In genomic region chr12:93618891-93619410, GRCh38 we compare ENCODE assay signal across 19 cellular contexts. TPM values are rescaled to one million over a fixed set of nuclear protein-coding genes. Genes with fewer than 3 reads are reported as not detected.
DNase-seq lines count a peak whose midpoint lies in the region; ATAC-seq, FAIRE-seq and TF ChIP-seq lines count a peak whose summit lies in the region.
"Had no signal": no experiment of that assay in that cellular context is flagged by ENCODE, and none has a peak within 500 bp of the region (broad histone marks: within the 10 kb centered on the region; RNA-seq: fewer than 3 reads in every experiment).

No MANE protein-coding gene starts in this region.

- H2BK15ac ChIP-seq in IMR-90 (ENCODE audit: low read depth, low read length) (0 out of 3 replicates have a peak overlapping the region, but pooled peaks have one; percentile 29), H1 (ENCODE audit: low read length) (0 out of 2 replicates have a peak overlapping the region, but pooled peaks have one; percentile 76), mesenchymal stem cell (ENCODE audit: low read depth, poor library complexity, severe bottlenecking) (no peak overlapping the region)

- DNase-seq in IMR-90 (no peak), H1 (ENCODE audit: low read depth in 1 of 2, low spot score in 2 of 2) (no peak), mesenchymal stem cell (no peak), midbrain (lab: John Stamatoyannopoulos, UW) (no peak), GM10266 (ENCODE audit: extremely low spot score) (no peak), nucleus accumbens (lab: John Stamatoyannopoulos, UW) (no peak)
- no peak for DNase-seq in stimulated activated naive B cell treated with anti-CD40 and anti-IgM and Interleukin-4, amounts not matched to agents 10 μg/mL and 1 μg/mL and 100 μg/mL, for 72 hours
- DNase-seq: C1 segment of cervical spinal cord; Caco-2; CD4-positive, alpha-beta memory T cell; DMS153; DND-41; GM23248; HFFc6 had no signal

- no peak overlapping the region for H3K56ac ChIP-seq in IMR-90 (ENCODE audit: extremely low read depth, insufficient read depth, low read length)
- no peak overlapping the region for H3K56ac ChIP-seq in H1 (replicated peaks; ENCODE audit: insufficient read length, low read depth, low read length)

- no peak overlapping the region for H3K4me2 ChIP-seq in IMR-90 (ENCODE audit: low read depth, low read length)
- no peak overlapping the region for H3K4me2 ChIP-seq in H1 (ENCODE audit: insufficient read depth in 1 of 2, low read depth in 2 of 2, low read length in 2 of 2)
- H3K4me2 ChIP-seq in mesenchymal stem cell (ENCODE audit: low read length, poor library complexity, severe bottlenecking), result no peak overlapping the region

- H3K4me3 Mint-ChIP-seq in stimulated activated naive B cell treated with anti-CD40 and anti-IgM and Interleukin-4, amounts not matched to agents 10 μg/mL and 1 μg/mL and 100 μg/mL, for 72 hours, result no peak overlapping the region
- H3K4me3 Mint-ChIP-seq: CD4-positive, alpha-beta memory T cell; HFFc6 had no signal

- H3K9me3 Mint-ChIP-seq in stimulated activated naive B cell treated with anti-CD40 and anti-IgM and Interleukin-4, amounts not matched to agents 10 μg/mL and 1 μg/mL and 100 μg/mL, for 72 hours, result peaks cover 4 to 10% of the 10 kb centered on the region in 2 donors
- H3K9me3 Mint-ChIP-seq: HFFc6 had no signal

- H3K4me1 Mint-ChIP-seq in stimulated activated naive B cell treated with anti-CD40 and anti-IgM and Interleukin-4, amounts not matched to agents 10 μg/mL and 1 μg/mL and 100 μg/mL, for 72 hours, result peaks cover 8 to 9% of the 10 kb centered on the region in 2 donors

- H3K27ac Mint-ChIP-seq in stimulated activated naive B cell treated with anti-CD40 and anti-IgM and Interleukin-4, amounts not matched to agents 10 μg/mL and 1 μg/mL and 100 μg/mL, for 72 hours, result peak overlapping the region; percentile 26
- H3K27ac Mint-ChIP-seq: CD4-positive, alpha-beta memory T cell; HFFc6 had no signal

- peaks cover 0 to 6% of the 10 kb centered on the region in 2 donors for H3K27me3 Mint-ChIP-seq in stimulated activated naive B cell treated with anti-CD40 and anti-IgM and Interleukin-4, amounts not matched to agents 10 μg/mL and 1 μg/mL and 100 μg/mL, for 72 hours
- H3K27me3 Mint-ChIP-seq: CD4-positive, alpha-beta memory T cell had no signal

- peaks cover 10% of the 10 kb centered on the region for H3K4me1 ChIP-seq in IMR-90 (ENCODE audit: control insufficient read depth, insufficient read depth, low read length)
- peaks cover 3 to 14% (median 8%) of the 10 kb centered on the region in 4 experiments; a peak in 6 of 7 replicates for H3K4me1 ChIP-seq in H1 (replicated peaks in 1 of 4; ENCODE audit: control insufficient read depth in 3 of 4, insufficient read depth in 4 of 4, low read length in 3 of 4)
- H3K4me1 ChIP-seq in mesenchymal stem cell (ENCODE audit: control insufficient read depth, insufficient read depth, low read depth, low read length), result peaks cover 2% of the 10 kb centered on the region
- H3K4me1 ChIP-seq: HAP-1 had no signal

- no peaks in the 10 kb centered on the region for H3K36me3 ChIP-seq in IMR-90 (ENCODE audit: control insufficient read depth, insufficient read depth, low read length)
- H3K36me3 ChIP-seq in H1 (ENCODE audit: control insufficient read depth in 2 of 4, insufficient read depth in 4 of 4, low read length in 3 of 4), result no peaks in the 10 kb centered on the region
- no peaks in the 10 kb centered on the region for H3K36me3 ChIP-seq in mesenchymal stem cell (ENCODE audit: control insufficient read depth in 1 of 2, insufficient read depth in 2 of 2, low read depth in 1 of 2, low read length in 2 of 2)
- H3K36me3 ChIP-seq: HAP-1 had no signal

- H3K27me3 ChIP-seq in IMR-90 (ENCODE audit: control insufficient read depth, insufficient read depth, low read length) (no peaks in the 10 kb centered on the region), H1 (replicated peaks in 1 of 4; ENCODE audit: control insufficient read depth in 3 of 4, extremely low read depth in 1 of 4, insufficient read depth in 3 of 4, low read length in 3 of 4) (no peaks in the 10 kb centered on the region), mesenchymal stem cell (ENCODE audit: control insufficient read depth in 1 of 2, insufficient read depth in 1 of 2, low read length in 2 of 2) (no peaks in the 10 kb centered on the region)

- H3K9ac ChIP-seq in IMR-90 (ENCODE audit: low read depth, low read length), result no peak overlapping the region
- no peak overlapping the region for H3K9ac ChIP-seq in H1 (replicated peaks in 1 of 4; ENCODE audit: extremely low read depth in 1 of 4, low read depth in 3 of 4, low read length in 3 of 4)
- no peak overlapping the region for H3K9ac ChIP-seq in mesenchymal stem cell (ENCODE audit: low read length)
- H3K9ac ChIP-seq: GM23248 had no signal

- FAIRE-seq in H1 (lab: Jason Lieb, UNC), result no peak
- FAIRE-seq: G401.6, GM12878, GM19239 had no signal

- TF ChIP-seq CTCF in IMR-90 (conservative IDR thresholded peaks at IDR 0.05; ENCODE audit: low read depth, low read length) (no peak), H1 (IDR thresholded peaks at IDR 0.05; ENCODE audit: control extremely low read depth in 1 of 3, insufficient read depth in 1 of 3, low read depth in 1 of 3, low read length in 3 of 3) (no peak), GM10266 (IDR thresholded peaks at IDR 0.05; ENCODE audit: control insufficient read depth, insufficient read depth, low read depth, missing control alignments) (no peak)

- TF ChIP-seq POLR2A in IMR-90 (IDR thresholded peaks at IDR 0.05; ENCODE audit: low read depth, low read length) (no peak), H1 (IDR thresholded peaks at IDR 0.05; ENCODE audit: control extremely low read depth in 1 of 2, low read depth in 2 of 2, low read length in 2 of 2) (no peak)

- no peak for TF ChIP-seq EP300 in H1 (IDR thresholded peaks at IDR 0.05; ENCODE audit: borderline replicate concordance in 1 of 2, low read depth in 2 of 2, low read length in 2 of 2)

- peak overlapping the region; percentile 7 for H2AK9ac ChIP-seq in IMR-90 (replicated peaks; ENCODE audit: low read depth, low read length, poor library complexity)

- H3K79me2 ChIP-seq in H1 (ENCODE audit: control insufficient read depth in 1 of 2, insufficient read depth in 2 of 2, low read length in 2 of 2), result no peaks in the 10 kb centered on the region

- no peak overlapping the region for H4K5ac ChIP-seq in IMR-90 (ENCODE audit: low read depth, low read length)
- no peak overlapping the region for H4K5ac ChIP-seq in H1 (ENCODE audit: insufficient read length, low read depth, low read length)

- H3K9me1 ChIP-seq in IMR-90 (ENCODE audit: insufficient read depth, low read length), result peaks cover 16% of the 10 kb centered on the region

- H4K20me1 ChIP-seq in IMR-90 (ENCODE audit: insufficient read depth, low read length) (no peaks in the 10 kb centered on the region), H1 (replicated peaks in 1 of 2; ENCODE audit: control insufficient read depth in 1 of 2, insufficient read depth in 2 of 2, low read length in 2 of 2) (no peaks in the 10 kb centered on the region)

- peak overlapping the region; percentile 56; the same call in 1 of the 2 replicates for H2AK5ac ChIP-seq in IMR-90 (ENCODE audit: low read depth, low read length)
- no peak overlapping the region for H2AK5ac ChIP-seq in H1 (ENCODE audit: low read depth, low read length)
- H2AK5ac ChIP-seq in mesenchymal stem cell (ENCODE audit: low read length, severe bottlenecking), result no peak overlapping the region

- H3K14ac ChIP-seq in IMR-90 (replicated peaks; ENCODE audit: low read depth, low read length) (no peak overlapping the region), H1 (ENCODE audit: insufficient read length) (no peak overlapping the region), mesenchymal stem cell (ENCODE audit: low read length in 2 of 2) (no peak overlapping the region)

- CTCF ChIA-PET in IMR-90 (lab: Yijun Ruan, JAX) (interaction anchor here (0.6 to 1.0 kb wide), 2 partner anchors 123 to 622 kb away, joined by 3 read pairs; no protein-coding TSS in a partner anchor), H1 (lab: Charles Lee; ENCODE audit: partially characterized antibody) (interaction anchor here (0.8 to 1.8 kb wide), 5 partner anchors 23 to 483 kb away, joined by 3 to 4 read pairs (median 3); no protein-coding TSS in a partner anchor)

- in situ Hi-C loops in IMR-90 (cut with MboI; ENCODE audit: low sequenced_read_pairs), result no loop called here

- ATAC-seq in IMR-90 (ENCODE audit: low read depth), result no peak
- ATAC-seq in stimulated activated naive B cell treated with anti-CD40 and anti-IgM and Interleukin-4, amounts not matched to agents 10 μg/mL and 1 μg/mL and 100 μg/mL, for 72 hours (replicated peaks), result no peak
- no peak for ATAC-seq in HG03521 (IDR thresholded peaks at IDR 0.05; ENCODE audit: unreplicated experiment)
- ATAC-seq: GM12878 had no signal

- no peak overlapping the region; the same call in 1 of the 2 replicates for H2BK20ac ChIP-seq in IMR-90 (ENCODE audit: low read depth, low read length)
- H2BK20ac ChIP-seq in H1 (ENCODE audit: low read length), result 0 out of 2 replicates have a peak overlapping the region, but pooled peaks have one; percentile 40

- no peak overlapping the region for H2AFZ ChIP-seq in IMR-90 (replicated peaks; ENCODE audit: low read length, poor library complexity)
- H2AFZ ChIP-seq in H1 (ENCODE audit: low read length), result no peak overlapping the region
- no peak overlapping the region for H2AFZ ChIP-seq in mesenchymal stem cell (ENCODE audit: low read depth, low read length)
- H2AFZ ChIP-seq: GM23248 had no signal

- dilution Hi-C loops in IMR-90 (cut with HindIII; ENCODE audit: low sequenced_read_pairs, unreplicated experiment), result no loop called here

- H2BK120ac ChIP-seq in IMR-90 (ENCODE audit: low read depth, low read length) (no peak overlapping the region; the same call in 1 of the 2 replicates), H1 (replicated peaks; ENCODE audit: low read depth, low read length) (no peak overlapping the region), mesenchymal stem cell (ENCODE audit: low read depth, low read length) (no peak overlapping the region)

- H2BK12ac ChIP-seq in H1 (ENCODE audit: low read depth, low read length), result no peak overlapping the region
- no peak overlapping the region for H2BK12ac ChIP-seq in mesenchymal stem cell (ENCODE audit: low read length in 2 of 2)

- TF ChIP-seq RAD21 in IMR-90 (IDR thresholded peaks at IDR 0.05; ENCODE audit: low read length) (no peak), H1 (IDR thresholded peaks at IDR 0.05 in 1 of 2, conservative IDR thresholded peaks at IDR 0.05 in 1 of 2; ENCODE audit: low read depth in 2 of 2, low read length in 2 of 2) (no peak)

- POLR2A ChIA-PET in IMR-90 (lab: Charles Lee; ENCODE audit: unreplicated experiment) (no interaction called here), H1 (lab: Charles Lee; ENCODE audit: partially characterized antibody) (no interaction called here)

- H3K79me1 ChIP-seq in IMR-90 (ENCODE audit: low read depth in 1 of 2, low read length in 2 of 2) (peaks cover 0 to 24% of the 10 kb centered on the region in 2 experiments; a peak in 2 of 4 replicates), H1 (ENCODE audit: low read depth, low read length) (no peaks in the 10 kb centered on the region), mesenchymal stem cell (replicated peaks; ENCODE audit: low read length, poor library complexity, severe bottlenecking) (no peaks in the 10 kb centered on the region)

- H3K18ac ChIP-seq in IMR-90 (ENCODE audit: low read depth, low read length) (no peak overlapping the region), H1 (ENCODE audit: extremely low read depth, low read length) (no peak overlapping the region), mesenchymal stem cell (ENCODE audit: low read depth in 1 of 2, low read length in 2 of 2) (no peak overlapping the region)

- H4K91ac ChIP-seq in IMR-90 (ENCODE audit: insufficient read depth, low read depth, low read length), result no peak overlapping the region
- H4K91ac ChIP-seq in H1 (replicated peaks; ENCODE audit: insufficient read length, low read length), result no peak overlapping the region
- H4K91ac ChIP-seq in mesenchymal stem cell (ENCODE audit: low read length), result peak overlapping the region; percentile 8

- peak overlapping the region; percentile 16; the same call in 1 of the 2 replicates for H3K4ac ChIP-seq in IMR-90 (ENCODE audit: low read depth, low read length)
- no peak overlapping the region for H3K4ac ChIP-seq in H1 (replicated peaks; ENCODE audit: insufficient read length, low read depth, low read length)
- H3K4ac ChIP-seq in mesenchymal stem cell (ENCODE audit: low read depth in 1 of 2, low read length in 2 of 2), result no peak overlapping the region

- peaks cover 0 to 5% of the 10 kb centered on the region in 2 donors for H3K36me3 Mint-ChIP-seq in stimulated activated naive B cell treated with anti-CD40 and anti-IgM and Interleukin-4, amounts not matched to agents 10 μg/mL and 1 μg/mL and 100 μg/mL, for 72 hours
- H3K36me3 Mint-ChIP-seq: CD4-positive, alpha-beta memory T cell had no signal

- H3K4me3 ChIP-seq in IMR-90 (ENCODE audit: insufficient read depth, low read depth, low read length) (no peak overlapping the region), H1 (ENCODE audit: extremely low read depth in 1 of 4, insufficient read depth in 2 of 4, low read depth in 3 of 4, low read length in 4 of 4) (no peak overlapping the region), mesenchymal stem cell (ENCODE audit: insufficient read depth in 1 of 2, low read depth in 1 of 2, low read length in 2 of 2) (no peak overlapping the region)
- H3K4me3 ChIP-seq: GM12878, GM23248, HAP-1 had no signal

- H3K23ac ChIP-seq in IMR-90 (ENCODE audit: low read depth, low read length) (no peak overlapping the region), H1 (ENCODE audit: insufficient read length) (no peak overlapping the region), mesenchymal stem cell (ENCODE audit: low read length in 2 of 2) (no peak overlapping the region)

- no peak overlapping the region for H2BK5ac ChIP-seq in IMR-90 (ENCODE audit: low read depth, low read length, poor library complexity, severe bottlenecking)
- no peak overlapping the region for H2BK5ac ChIP-seq in H1 (ENCODE audit: low read depth, low read length)
- H2BK5ac ChIP-seq in mesenchymal stem cell (ENCODE audit: low read depth, low read length, poor library complexity, severe bottlenecking), result no peak overlapping the region

- no peaks in the 10 kb centered on the region for H3K23me2 ChIP-seq in H1 (ENCODE audit: low read depth, low read length)

- intact Hi-C loops in IMR-90 (cut with micrococcal nuclease), result no loop called here

- H3K9me3 ChIP-seq in IMR-90 (ENCODE audit: control insufficient read depth, insufficient read depth, low read length) (peaks cover 1% of the 10 kb centered on the region; the same call in 1 of the 2 replicates), H1 (ENCODE audit: insufficient read depth in 2 of 2, low read depth in 1 of 2, low read length in 1 of 2) (no peaks in the 10 kb centered on the region), mesenchymal stem cell (ENCODE audit: control insufficient read depth, low read length) (no peaks in the 10 kb centered on the region)
- H3K9me3 ChIP-seq: Caco-2, HAP-1 had no signal

- H4K8ac ChIP-seq in IMR-90 (ENCODE audit: low read depth in 2 of 2, low read length in 2 of 2) (no peak overlapping the region), H1 (ENCODE audit: extremely low read depth, insufficient read depth, low read length) (no peak overlapping the region), mesenchymal stem cell (ENCODE audit: low read length) (no peak overlapping the region)

- H3K27ac ChIP-seq in IMR-90 (ENCODE audit: insufficient read depth, low read length), result no peak overlapping the region
- H3K27ac ChIP-seq in H1 (ENCODE audit: low read depth, low read length), result no peak overlapping the region
- H3K27ac ChIP-seq in mesenchymal stem cell (ENCODE audit: low read length, poor library complexity, severe bottlenecking), result no peak overlapping the region
- H3K27ac ChIP-seq: GM23248 had no signal

- no CpG with 5 or more reads among the region's 8 CpGs for WGBS in IMR-90 (ENCODE audit: extremely low coverage in 2 of 2, insufficient read length in 1 of 2), 2 experiments
- 97% methylated on average over 8 of the region's 8 CpGs; no CpG with 5 or more reads in 1 of the 2 experiments for WGBS in H1 (ENCODE audit: extremely low coverage in 1 of 2, insufficient coverage in 1 of 2, insufficient read length in 1 of 2, insufficient replicate concordance in 2 of 2, low coverage in 1 of 2, low lambda C conversion rate in 2 of 2, missing lambda C conversion rate in 1 of 2), 2 experiments
- WGBS in mesenchymal stem cell, result 94% methylated on average over 7 of the region's 8 CpGs

- BruUV-seq in IMR-90 (replicated peaks; lab: Mats Ljungman, UMichigan), result no TSS peak

RNA-seq across cellular contexts. Expression of gene SOCS2, which starts 46.5 kb away (rescaled TPM):
- total RNA-seq in IMR-90 (2012; rRNA removed), result 12.0 and 19.4 TPM in 2 replicates
- 12.4 and 13.5 TPM in 2 replicates for polyA plus RNA-seq in IMR-90 (2012; rRNA removed)
- polyA plus RNA-seq in IMR-90 (2012; cell fraction: cytosol; rRNA removed), result 8.8 and 13.5 TPM in 2 replicates
- polyA plus RNA-seq in IMR-90 (2012; cell fraction: nucleus; rRNA removed; ENCODE audit: low replicate concordance), result 17.3 and 33.3 TPM in 2 replicates
- 18.0 TPM in 2 replicates for total RNA-seq in H1 (2021; fragmentation: NEBNext Ultra II Directional; extraction: Animal tissue kit (Norgen Biotek cat#: 25700))
- 12.6 and 14.5 TPM in 2 replicates for polyA plus RNA-seq in H1 (2011; rRNA removed)
- polyA plus RNA-seq in H1 (2011; cell fraction: cytosol; rRNA removed), result 15.3 TPM
- polyA plus RNA-seq in H1 (2011; cell fraction: nucleus; rRNA removed), result 15.3 TPM
- 8.0 to 12.2 TPM (median 10.1 TPM) in 4 replicates for polyA plus RNA-seq in H1 (2012, experiment 1 of 2)
- polyA plus RNA-seq in H1 (2012, experiment 2 of 2), result 4.7 TPM
- 17.4 TPM for polyA plus RNA-seq in H1 (2013, experiment 1 of 2)
- 16.3 TPM for polyA plus RNA-seq in H1 (2013, experiment 2 of 2)
- polyA minus RNA-seq in H1 (2011; rRNA and poly(A)+ RNA removed), result 7.0 and 8.4 TPM in 2 replicates
- 7.9 TPM for polyA minus RNA-seq in H1 (2011; cell fraction: cytosol; rRNA and poly(A)+ RNA removed)
- polyA minus RNA-seq in H1 (2011; cell fraction: nucleus; rRNA and poly(A)+ RNA removed), result 15.4 TPM
- polyA plus RNA-seq in mesenchymal stem cell (2013, experiment 1 of 2), result 3.9 TPM
- polyA plus RNA-seq in mesenchymal stem cell (2013, experiment 2 of 2), result 3.0 TPM

RNA-seq across cellular contexts. Expression of gene CRADD, which starts 58.2 kb away (rescaled TPM):
- total RNA-seq in IMR-90 (2012; rRNA removed), result 12.2 and 14.0 TPM in 2 replicates
- 10.9 and 11.1 TPM in 2 replicates for polyA plus RNA-seq in IMR-90 (2012; rRNA removed)
- polyA plus RNA-seq in IMR-90 (2012; cell fraction: cytosol; rRNA removed), result 9.5 and 10.5 TPM in 2 replicates
- 3.7 and 4.2 TPM in 2 replicates for polyA plus RNA-seq in IMR-90 (2012; cell fraction: nucleus; rRNA removed; ENCODE audit: low replicate concordance)
- 7.5 and 8.1 TPM in 2 replicates for total RNA-seq in H1 (2021; fragmentation: NEBNext Ultra II Directional; extraction: Animal tissue kit (Norgen Biotek cat#: 25700))
- 14.1 and 15.4 TPM in 2 replicates for polyA plus RNA-seq in H1 (2011; rRNA removed)
- polyA plus RNA-seq in H1 (2011; cell fraction: cytosol; rRNA removed), result 12.6 TPM
- 8.1 TPM for polyA plus RNA-seq in H1 (2011; cell fraction: nucleus; rRNA removed)
- 6.5 to 10.6 TPM (median 8.7 TPM) in 4 replicates for polyA plus RNA-seq in H1 (2012, experiment 1 of 2)
- 8.3 TPM for polyA plus RNA-seq in H1 (2012, experiment 2 of 2)
- 6.9 TPM for polyA plus RNA-seq in H1 (2013, experiment 1 of 2)
- 6.5 TPM for polyA plus RNA-seq in H1 (2013, experiment 2 of 2)
- 7.7 and 11.9 TPM in 2 replicates for polyA minus RNA-seq in H1 (2011; rRNA and poly(A)+ RNA removed)
- 5.2 TPM for polyA minus RNA-seq in H1 (2011; cell fraction: cytosol; rRNA and poly(A)+ RNA removed)
- 13.6 TPM for polyA minus RNA-seq in H1 (2011; cell fraction: nucleus; rRNA and poly(A)+ RNA removed)
- polyA plus RNA-seq in mesenchymal stem cell (2013, experiment 1 of 2), result 9.1 TPM
- 8.8 TPM for polyA plus RNA-seq in mesenchymal stem cell (2013, experiment 2 of 2)
